In the genomic region with DNA sequence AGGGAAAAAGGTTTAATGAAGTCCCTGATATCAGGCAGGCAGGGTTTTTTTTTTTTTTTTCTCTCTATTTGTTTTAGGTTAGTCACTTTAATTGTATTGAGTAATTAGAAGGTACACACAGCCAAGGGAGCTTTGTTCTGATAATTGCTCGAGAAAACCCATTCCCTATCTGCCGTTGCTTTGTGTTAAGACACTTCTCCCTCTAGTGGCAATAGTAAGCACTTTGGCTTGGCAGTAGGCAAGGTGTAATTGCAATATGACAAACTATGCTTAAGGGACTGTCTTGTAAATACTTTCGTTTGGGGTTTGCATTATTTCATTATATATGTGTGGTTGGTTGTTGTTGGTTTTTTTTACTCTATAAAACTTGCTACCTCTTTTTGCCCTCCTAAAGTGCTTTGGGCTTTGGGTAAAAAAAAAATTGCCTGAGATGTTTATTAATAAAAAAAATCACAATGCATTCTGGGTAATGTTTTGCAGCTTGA, we compare ENCODE assay signal across 8 cellular contexts.
A peak's percentile ranks its signal among the peaks of the same experiment; 100 is the strongest.
DNase-seq lines count a peak whose midpoint lies in the region; ATAC-seq and TF ChIP-seq lines count a peak whose summit lies in the region.

No MANE protein-coding gene starts in this region.

- ATAC-seq in gastroesophageal sphincter (peak; percentile 69), HG02678 (IDR thresholded peaks at IDR 0.05; ENCODE audit: unreplicated experiment) (no peak)

- H2BK120ac ChIP-seq in trophoblast cell (ENCODE audit: insufficient read depth, low read length, poor library complexity): no peak overlapping the region

- H2BK12ac ChIP-seq in trophoblast cell (ENCODE audit: low read length): no peak overlapping the region

- no peak overlapping the region for H3K9ac ChIP-seq in trophoblast cell (ENCODE audit: low read length)

- H3K27me3 Mint-ChIP-seq in activated naive CD4-positive, alpha-beta T cell treated with anti-CD3 and anti-CD28 coated beads, Interleukin-2, amount 10 ng/mL, durations not matched to agents 7 days and 5 days: peaks cover 4% of the 10 kb centered on the region

- H3K4ac ChIP-seq in trophoblast cell (ENCODE audit: low read depth, low read length): no peak overlapping the region

- H3K36me3 Mint-ChIP-seq in activated naive CD4-positive, alpha-beta T cell treated with anti-CD3 and anti-CD28 coated beads, Interleukin-2, amount 10 ng/mL, durations not matched to agents 7 days and 5 days: no peaks in the 10 kb centered on the region

- TF ChIP-seq POLR2A in gastroesophageal sphincter (IDR thresholded peaks at IDR 0.05): no peak

- no peak overlapping the region for H3K4me2 ChIP-seq in trophoblast cell (ENCODE audit: low read length)

- no peak overlapping the region for H4K91ac ChIP-seq in trophoblast cell (ENCODE audit: low read depth, low read length)

- no peak overlapping the region for H3K4me3 ChIP-seq in HL-60 (replicated peaks; ENCODE audit: insufficient read depth, low read length)
- H3K4me3 ChIP-seq in gastroesophageal sphincter: no peak overlapping the region
- no peak overlapping the region for H3K4me3 ChIP-seq in trophoblast cell (ENCODE audit: low read depth, low read length)

- H3K4me1 Mint-ChIP-seq in activated naive CD4-positive, alpha-beta T cell treated with anti-CD3 and anti-CD28 coated beads, Interleukin-2, amount 10 ng/mL, durations not matched to agents 7 days and 5 days: peaks cover 4% of the 10 kb centered on the region

- TF ChIP-seq CTCF in HL-60 (IDR thresholded peaks at IDR 0.05; ENCODE audit: insufficient read depth, low read length) (peak; percentile 80), gastroesophageal sphincter (IDR thresholded peaks at IDR 0.05) (peak; percentile 59 to 85 (median 74))

- CTCF ChIA-PET in activated naive CD4-positive, alpha-beta T cell treated with anti-CD3 and anti-CD28 coated beads, Interleukin-2, amount 10 ng/mL, durations not matched to agents 7 days and 5 days (lab: Charles Lee): interaction anchor here (0.6 to 2.4 kb wide), 28 partner anchors 9 to 1986 kb away, joined by 3 to 15 read pairs (median 4); no protein-coding TSS in a partner anchor

- H3K9me3 ChIP-seq in gastroesophageal sphincter (no peaks in the 10 kb centered on the region), trophoblast cell (ENCODE audit: insufficient read depth, low read depth, low read length) (no peaks in the 10 kb centered on the region)

- TF ChIP-seq EP300 in gastroesophageal sphincter (IDR thresholded peaks at IDR 0.05): no peak

- no peak overlapping the region for H2AK5ac ChIP-seq in trophoblast cell (ENCODE audit: low read length)

- no peak overlapping the region for H3K14ac ChIP-seq in trophoblast cell (ENCODE audit: low read length)

- no peak overlapping the region for H3K18ac ChIP-seq in trophoblast cell (ENCODE audit: low read length)

- no peaks in the 10 kb centered on the region for H3K79me1 ChIP-seq in trophoblast cell (ENCODE audit: low read length)

- H3K4me3 Mint-ChIP-seq in activated naive CD4-positive, alpha-beta T cell treated with anti-CD3 and anti-CD28 coated beads, Interleukin-2, amount 10 ng/mL, durations not matched to agents 7 days and 5 days: no peak overlapping the region

- DNase-seq in DMS79 treated with DMSO at 0.1 percent for 48 hours (lab: John Stamatoyannopoulos, UW) (peak; percentile 32), HL-60 (ENCODE audit: low read depth in 1 of 2, low spot score in 1 of 2) (peak; percentile 53 to 76), NCI-H748 treated with DMSO at 0.1 percent for 48 hours (lab: John Stamatoyannopoulos, UW) (peak; percentile 84), trophoblast cell (peak; percentile 38 to 78), occipital lobe (lab: John Stamatoyannopoulos, UW) (no peak)
- peak; percentile 41 for DNase-seq in activated naive CD4-positive, alpha-beta T cell treated with anti-CD3 and anti-CD28 coated beads, Interleukin-2, amount 10 ng/mL, durations not matched to agents 7 days and 5 days

- H3K36me3 ChIP-seq in gastroesophageal sphincter: peaks cover 0 to 11% of the 10 kb centered on the region in 2 donors
- no peaks in the 10 kb centered on the region for H3K36me3 ChIP-seq in trophoblast cell (ENCODE audit: control insufficient read depth in 1 of 2, insufficient read depth in 2 of 2, low read length in 2 of 2)

- H3K23ac ChIP-seq in trophoblast cell (ENCODE audit: low read length): no peak overlapping the region

- H3K79me2 ChIP-seq in trophoblast cell (ENCODE audit: control insufficient read depth, insufficient read depth, low read length, poor library complexity): no peaks in the 10 kb centered on the region

- H3K27ac ChIP-seq in HL-60 (replicated peaks) (no peak overlapping the region), gastroesophageal sphincter (no peak overlapping the region), trophoblast cell (ENCODE audit: low read depth, low read length) (no peak overlapping the region)

- H3K9me3 Mint-ChIP-seq in activated naive CD4-positive, alpha-beta T cell treated with anti-CD3 and anti-CD28 coated beads, Interleukin-2, amount 10 ng/mL, durations not matched to agents 7 days and 5 days: no peaks in the 10 kb centered on the region

- 2 to 8% methylated on average over 3 of the region's 3 CpGs for WGBS in gastroesophageal sphincter (ENCODE audit: low coverage in 1 of 2), 2 donors
- WGBS in trophoblast cell (ENCODE audit: extremely low coverage, insufficient coverage, insufficient read length): no CpG with 5 or more reads among the region's 3 CpGs

- H3K27me3 ChIP-seq in HL-60 (ENCODE audit: insufficient read depth, poor library complexity, severe bottlenecking) (no peaks in the 10 kb centered on the region), gastroesophageal sphincter (no peaks in the 10 kb centered on the region), trophoblast cell (ENCODE audit: insufficient read depth, low read length) (no peaks in the 10 kb centered on the region)

- H2BK5ac ChIP-seq in trophoblast cell (ENCODE audit: low read depth, low read length, poor library complexity): no peak overlapping the region

- H2AFZ ChIP-seq in trophoblast cell (ENCODE audit: insufficient read depth, low read length, poor library complexity): no peak overlapping the region

- peaks cover 0 to 14% (median 0%) of the 10 kb centered on the region in 3 donors for H3K4me1 ChIP-seq in gastroesophageal sphincter
- H3K4me1 ChIP-seq in trophoblast cell (ENCODE audit: control insufficient read depth in 1 of 2, insufficient read depth in 2 of 2, low read length in 2 of 2): no peaks in the 10 kb centered on the region

- no peak overlapping the region for H4K12ac ChIP-seq in trophoblast cell (ENCODE audit: low read depth, low read length)

- no peak overlapping the region for H4K8ac ChIP-seq in trophoblast cell (ENCODE audit: low read depth, low read length)

- H3K27ac Mint-ChIP-seq in activated naive CD4-positive, alpha-beta T cell treated with anti-CD3 and anti-CD28 coated beads, Interleukin-2, amount 10 ng/mL, durations not matched to agents 7 days and 5 days: no peak overlapping the region
